Comparison of ENCODE assay signal across 5 cellular contexts in the genomic region with DNA sequence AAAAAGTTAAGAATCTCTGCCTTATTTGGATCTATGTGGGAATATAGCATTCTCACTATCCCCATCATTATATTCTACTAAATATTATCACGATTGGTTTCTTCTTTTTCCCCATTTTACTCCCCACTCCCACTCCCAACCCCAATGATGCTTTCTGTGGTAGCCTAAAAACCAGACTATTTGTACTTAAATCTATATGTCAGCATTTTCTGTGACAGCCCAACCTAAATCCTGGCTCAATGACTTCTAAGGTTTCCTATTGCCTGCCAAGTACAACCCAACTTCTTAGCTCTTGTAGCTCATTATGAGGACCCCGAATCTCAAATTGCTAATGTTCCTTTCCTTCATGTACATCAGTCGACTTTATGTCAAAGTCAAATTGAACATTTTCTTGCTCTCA.
"Had no signal": no experiment of that assay in that cellular context is flagged by ENCODE, and none has a peak within 500 bp of the region (broad histone marks: within the 10 kb centered on the region; RNA-seq: fewer than 3 reads in every experiment).

No MANE protein-coding gene starts in this region.

- H3K27ac ChIP-seq: HL-60, KMS-11 had no signal

- H3K9ac ChIP-seq: KMS-11 had no signal

- DNase-seq: KBM-7, KG1 had no signal

- H3K4me2 ChIP-seq: KMS-11 had no signal

- FAIRE-seq: HTR-8/SVneo had no signal
